9 cellular contexts compared by ENCODE assay signal in genomic region chr1:214525535-214526019, GRCh38. TPM values are rescaled to one million over a fixed set of nuclear protein-coding genes. Genes with fewer than 3 reads are reported as not detected.
A peak's percentile ranks its signal among the peaks of the same experiment; 100 is the strongest.
DNase-seq lines count a peak whose midpoint lies in the region; ATAC-seq and TF ChIP-seq lines count a peak whose summit lies in the region.
"Had no signal": no experiment of that assay in that cellular context is flagged by ENCODE, and none has a peak within 500 bp of the region (broad histone marks: within the 10 kb centered on the region; RNA-seq: fewer than 3 reads in every experiment).

No MANE protein-coding gene starts in this region.

- peaks cover 4% of the 10 kb centered on the region for H3K36me3 Mint-ChIP-seq in mesothelial cell of epicardium

- POLR2A ChIA-PET in GM10248 (lab: Yijun Ruan, JAX), result no interaction called here

- no peaks in the 10 kb centered on the region for H3K9me3 ChIP-seq in SJCRH30 (replicated peaks)

- H3K4me1 ChIP-seq in SJCRH30, result peaks cover 11% of the 10 kb centered on the region

- no peaks in the 10 kb centered on the region for H3K9me3 Mint-ChIP-seq in mesothelial cell of epicardium

- TF ChIP-seq POLR2A in erythroblast (IDR thresholded peaks at IDR 0.05; ENCODE audit: low read length), result no peak

- no peak overlapping the region for H3K4me3 Mint-ChIP-seq in mesothelial cell of epicardium

- TF ChIP-seq CTCF in mesothelial cell of epicardium (IDR thresholded peaks at IDR 0.05; ENCODE audit: unreplicated experiment) (no peak), GM10248 (IDR thresholded peaks at IDR 0.05; ENCODE audit: control extremely low read depth, extremely low read depth, low read depth, missing control alignments) (no peak)

- no peaks in the 10 kb centered on the region for H3K27me3 Mint-ChIP-seq in mesothelial cell of epicardium (ENCODE audit: low read depth)

- peak; percentile 40 to 69 for DNase-seq in SJCRH30
- no peak for DNase-seq in mesothelial cell of epicardium (ENCODE audit: low spot score in 2 of 2, unreplicated experiment in 2 of 2)
- DNase-seq in GM10248 (ENCODE audit: extremely low spot score), result no peak
- DNase-seq in NCI-H2196 treated with DMSO at 0.1 percent for 48 hours (lab: John Stamatoyannopoulos, UW; ENCODE audit: unreplicated experiment), result no peak
- no peak for DNase-seq in erythroblast (lab: John Stamatoyannopoulos, UW)
- DNase-seq: NCI-H1417 treated with DMSO at 0.1 percent for 48 hours had no signal

- CTCF ChIA-PET in GM10248 (lab: Yijun Ruan, JAX), result no interaction called here

- peak overlapping the region; percentile 50 for H3K27ac Mint-ChIP-seq in mesothelial cell of epicardium

- no peak overlapping the region for H3K4me3 ChIP-seq in SJCRH30

- no peak overlapping the region for H3K27ac ChIP-seq in SJCRH30

- peak; percentile 63 for ATAC-seq in GM18511 (IDR thresholded peaks at IDR 0.05; ENCODE audit: unreplicated experiment)
- ATAC-seq in HG02571 (IDR thresholded peaks at IDR 0.05; ENCODE audit: unreplicated experiment), result peak; percentile 59
- ATAC-seq in GM21423 (IDR thresholded peaks at IDR 0.05; ENCODE audit: unreplicated experiment), result no peak

- peaks cover 23% of the 10 kb centered on the region for H3K4me1 Mint-ChIP-seq in mesothelial cell of epicardium

- H3K36me3 ChIP-seq in SJCRH30, result no peaks in the 10 kb centered on the region

- no peaks in the 10 kb centered on the region for H3K27me3 ChIP-seq in SJCRH30

RNA-seq across cellular contexts. Expression of gene PTPN14, which starts 25.8 kb away (rescaled TPM):
- total RNA-seq in SJCRH30 (2014; rRNA removed; shearing (Covaris generic)), result 22.1 and 24.3 TPM in 2 replicates
- 71.8 to 75.8 TPM (median 74.9 TPM) in 3 replicates for total RNA-seq in mesothelial cell of epicardium

Comparison
In these comparisons a context has a peak if more than half of its experiments do, and no peak if none do; other contexts are left out.
1. DNase-seq: peak in SJCRH30 (2 of 2); none in mesothelial cell of epicardium (0 of 2), GM10248 (single experiment), NCI-H2196 treated with DMSO at 0.1 percent for 48 hours (single experiment) and erythroblast (0 of 2).